In the genomic region with DNA sequence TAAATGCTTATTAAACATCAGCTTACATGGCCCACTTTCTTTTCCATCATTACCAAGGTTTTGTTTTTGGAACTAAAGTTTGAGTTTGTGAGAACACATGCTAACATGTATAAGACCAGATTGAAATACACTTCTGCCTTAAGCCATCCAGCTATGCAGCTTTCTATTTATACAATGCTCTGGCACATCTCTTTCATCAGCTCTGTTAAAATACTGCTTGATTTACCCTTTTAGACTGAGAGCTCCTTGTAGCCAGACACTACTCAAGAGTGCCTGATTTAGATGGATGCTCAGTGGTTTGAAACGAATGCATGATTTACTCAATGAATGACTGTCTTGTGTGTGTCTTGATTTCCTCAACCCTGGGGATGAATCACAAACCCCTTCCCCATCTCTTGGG, we compare ENCODE assay signal across 24 cellular contexts.
"Had no signal": no experiment of that assay in that cellular context is flagged by ENCODE, and none has a peak within 500 bp of the region (broad histone marks: within the 10 kb centered on the region; RNA-seq: fewer than 3 reads in every experiment).

No MANE protein-coding gene starts in this region.

- DNase-seq: colonic mucosa; cortex of kidney; dermis blood vessel endothelial cell; dorsolateral prefrontal cortex; effector CD4-positive, alpha-beta T cell; effector CD8-positive, alpha-beta T cell; effector memory CD4-positive, alpha-beta T cell; effector memory CD8-positive, alpha-beta T cell; endodermal cell; erythroblast; esophagus squamous epithelium; foreskin fibroblast; foreskin keratinocyte; foreskin melanocyte; gastrocnemius medialis; glutamatergic neuron; head of caudate nucleus; heart left ventricle had no signal

- H3K36me3 ChIP-seq: colonic mucosa, esophagus muscularis mucosa, esophagus squamous epithelium, gastrocnemius medialis, gastroesophageal sphincter, heart left ventricle had no signal

- H3K27me3 ChIP-seq: colonic mucosa, dorsolateral prefrontal cortex, esophagus muscularis mucosa, esophagus squamous epithelium, foreskin keratinocyte, gastrocnemius medialis, gastroesophageal sphincter, heart left ventricle had no signal

- H3K27ac ChIP-seq: colonic mucosa, coronary artery, dorsolateral prefrontal cortex, epithelial cell of prostate, esophagus muscularis mucosa, esophagus squamous epithelium, foreskin keratinocyte, gastrocnemius medialis, gastroesophageal sphincter, heart left ventricle had no signal

- H3K9me3 ChIP-seq: colonic mucosa, esophagus muscularis mucosa, esophagus squamous epithelium, gastrocnemius medialis, gastroesophageal sphincter, heart left ventricle had no signal

- H3K27ac Mint-ChIP-seq: dendritic cell treated with granulocyte-macrophage colony-stimulating factor and Interleukin-4, amounts not matched to agents 40 ng/mL and 50 ng/mL, for 4 days; effector memory CD8-positive, alpha-beta T cell; endodermal cell had no signal

- H3K4me1 ChIP-seq: colonic mucosa, esophagus muscularis mucosa, esophagus squamous epithelium, foreskin keratinocyte, gastrocnemius medialis, gastroesophageal sphincter had no signal

- H3K9me3 Mint-ChIP-seq: endodermal cell had no signal

- ATAC-seq: effector memory CD8-positive, alpha-beta T cell; esophagus mucosa; foreskin keratinocyte; gastrocnemius medialis; gastroesophageal sphincter had no signal

- H3K27me3 Mint-ChIP-seq: dendritic cell treated with granulocyte-macrophage colony-stimulating factor and Interleukin-4, amounts not matched to agents 40 ng/mL and 50 ng/mL, for 4 days; effector memory CD8-positive, alpha-beta T cell had no signal

- H3K4me3 Mint-ChIP-seq: dendritic cell treated with granulocyte-macrophage colony-stimulating factor and Interleukin-4, amounts not matched to agents 40 ng/mL and 50 ng/mL, for 4 days; effector memory CD8-positive, alpha-beta T cell; endodermal cell had no signal

- H3K4me3 ChIP-seq: colonic mucosa, coronary artery, dorsolateral prefrontal cortex, esophagus muscularis mucosa, esophagus squamous epithelium, gastrocnemius medialis, gastroesophageal sphincter, heart left ventricle had no signal
